ENCODE assay signal across 9 cellular contexts in genomic region chr11:2398664-2399355, GRCh38. TPM values are rescaled to one million over a fixed set of nuclear protein-coding genes. Genes with fewer than 3 reads are reported as not detected.
DNase-seq lines count a peak whose midpoint lies in the region; ATAC-seq and TF ChIP-seq lines count a peak whose summit lies in the region.
"Had no signal": no experiment of that assay in that cellular context is flagged by ENCODE, and none has a peak within 500 bp of the region (broad histone marks: within the 10 kb centered on the region; RNA-seq: fewer than 3 reads in every experiment).

No MANE protein-coding gene starts in this region.

- in situ Hi-C loops in transverse colon (cut with MboI; ENCODE audit: low pct_ligation_motif_present in 1 of 4, low pct_unique_long_range_greater_than_20kb in 1 of 4, low sequenced_read_pairs in 3 of 4): no loop called here

- ATAC-seq in HG03565 (IDR thresholded peaks at IDR 0.05; ENCODE audit: unreplicated experiment): no peak

- 60% methylated on average over 7 of the region's 7 CpGs for WGBS in liver
- 64% methylated on average over 7 of the region's 7 CpGs; no CpG with 5 or more reads in 1 of the 2 donors for WGBS in transverse colon (ENCODE audit: low coverage in 1 of 2), 2 donors

- no peak for TF ChIP-seq RAD21 in liver (IDR thresholded peaks at IDR 0.05)

- H3K4me3 Mint-ChIP-seq in activated naive CD4-positive, alpha-beta T cell treated with anti-CD3 and anti-CD28 coated beads for 36 hours: peak overlapping the region; percentile 84
- peak overlapping the region; percentile 95 for H3K4me3 Mint-ChIP-seq in activated T-helper 2 cell treated with anti-CD3 and anti-CD28 coated beads, Interferon-gamma antibody, Interleukin-2, Interleukin-4, amounts not matched to agents 10 μg/mL and 5 μg/mL and 100 μg/mL, durations not matched to agents 14 hours and 24 hours and 36 hours (ENCODE audit: low read depth)

- H3K36me3 Mint-ChIP-seq in activated naive CD4-positive, alpha-beta T cell treated with anti-CD3 and anti-CD28 coated beads for 36 hours (ENCODE audit: low read depth): peaks cover 4% of the 10 kb centered on the region
- peaks cover 25% of the 10 kb centered on the region for H3K36me3 Mint-ChIP-seq in activated T-helper 2 cell treated with anti-CD3 and anti-CD28 coated beads, Interferon-gamma antibody, Interleukin-2, Interleukin-4, amounts not matched to agents 10 μg/mL and 5 μg/mL and 100 μg/mL, durations not matched to agents 14 hours and 24 hours and 36 hours (ENCODE audit: low read depth)

- H3K4me3 ChIP-seq in liver (ENCODE audit: low read depth in 1 of 3, low read length in 3 of 3): peak overlapping the region in 2 of 3 donors; percentile 37 to 72
- H3K4me3 ChIP-seq in transverse colon: no peak overlapping the region

- no peak for TF ChIP-seq EP300 in transverse colon (IDR thresholded peaks at IDR 0.05; ENCODE audit: low read depth)

- CTCF ChIA-PET in activated naive CD4-positive, alpha-beta T cell treated with anti-CD3 and anti-CD28 coated beads for 36 hours (lab: Charles Lee): interaction anchor here (2.8 to 6.1 kb wide), 2 partner anchors 94 to 97 kb away, joined by 6 to 38 read pairs; partner anchors contain the start of genes C11orf21 and TSPAN32

- no peak for DNase-seq in activated naive CD4-positive, alpha-beta T cell treated with anti-CD3 and anti-CD28 coated beads for 36 hours
- DNase-seq in activated naive CD4-positive, alpha-beta T cell treated with Interleukin-2 at 50 U/mL for 16 hours: no peak
- no peak for DNase-seq in activated T-helper 2 cell treated with anti-CD3 and anti-CD28 coated beads, Interferon-gamma antibody, Interleukin-2, Interleukin-4, amounts not matched to agents 10 μg/mL and 5 μg/mL and 100 μg/mL, durations not matched to agents 14 hours and 24 hours and 36 hours (ENCODE audit: low spot score)
- no peak for DNase-seq in transverse colon
- DNase-seq in 8988T: no peak
- no peak for DNase-seq in NCI-H1694 (lab: John Stamatoyannopoulos, UW)

- TF ChIP-seq CTCF in liver (IDR thresholded peaks at IDR 0.05; ENCODE audit: low read depth, low read length, missing input control): no peak
- TF ChIP-seq CTCF in transverse colon (IDR thresholded peaks at IDR 0.05): no peak

- H3K27me3 Mint-ChIP-seq in activated naive CD4-positive, alpha-beta T cell treated with anti-CD3 and anti-CD28 coated beads for 36 hours (ENCODE audit: low read depth): no peaks in the 10 kb centered on the region
- no peaks in the 10 kb centered on the region for H3K27me3 Mint-ChIP-seq in activated T-helper 2 cell treated with anti-CD3 and anti-CD28 coated beads, Interferon-gamma antibody, Interleukin-2, Interleukin-4, amounts not matched to agents 10 μg/mL and 5 μg/mL and 100 μg/mL, durations not matched to agents 14 hours and 24 hours and 36 hours (ENCODE audit: low read depth)

- H3K4me1 ChIP-seq in liver (ENCODE audit: control insufficient read depth in 4 of 4, insufficient read depth in 4 of 4, low read length in 3 of 4): peaks cover 5 to 64% (median 45%) of the 10 kb centered on the region in 4 donors
- peaks cover 15 to 26% (median 23%) of the 10 kb centered on the region in 4 donors for H3K4me1 ChIP-seq in transverse colon

- H3K9me3 ChIP-seq in liver (ENCODE audit: control insufficient read depth in 4 of 4, low read length in 3 of 4) (no peaks in the 10 kb centered on the region), transverse colon (no peaks in the 10 kb centered on the region)

- no peaks in the 10 kb centered on the region for H3K27me3 ChIP-seq in liver (ENCODE audit: control insufficient read depth in 4 of 4, insufficient read depth in 4 of 4, low read length in 3 of 4)
- no peaks in the 10 kb centered on the region for H3K27me3 ChIP-seq in transverse colon

- peaks cover 16% of the 10 kb centered on the region for H3K4me1 Mint-ChIP-seq in activated naive CD4-positive, alpha-beta T cell treated with anti-CD3 and anti-CD28 coated beads for 36 hours (ENCODE audit: low read depth)
- H3K4me1 Mint-ChIP-seq in activated T-helper 2 cell treated with anti-CD3 and anti-CD28 coated beads, Interferon-gamma antibody, Interleukin-2, Interleukin-4, amounts not matched to agents 10 μg/mL and 5 μg/mL and 100 μg/mL, durations not matched to agents 14 hours and 24 hours and 36 hours (ENCODE audit: low read depth): peaks cover 8% of the 10 kb centered on the region

- H3K27ac ChIP-seq in liver (ENCODE audit: low read depth in 1 of 2, low read length in 2 of 2) (peak overlapping the region; percentile 69 to 93), transverse colon (peak overlapping the region; percentile 95 to 99 (median 98))

- H3K27ac Mint-ChIP-seq in activated naive CD4-positive, alpha-beta T cell treated with anti-CD3 and anti-CD28 coated beads for 36 hours: peak overlapping the region; percentile 87
- H3K27ac Mint-ChIP-seq in activated T-helper 2 cell treated with anti-CD3 and anti-CD28 coated beads, Interferon-gamma antibody, Interleukin-2, Interleukin-4, amounts not matched to agents 10 μg/mL and 5 μg/mL and 100 μg/mL, durations not matched to agents 14 hours and 24 hours and 36 hours: peak overlapping the region; percentile 83

- H3K36me3 ChIP-seq in liver (ENCODE audit: control insufficient read depth in 4 of 4, insufficient read depth in 3 of 4, low read depth in 1 of 4, low read length in 3 of 4) (peaks cover 15 to 51% (median 21%) of the 10 kb centered on the region in 4 donors), transverse colon (peaks cover 0 to 9% (median 4%) of the 10 kb centered on the region in 4 donors)

- TF ChIP-seq POLR2A in transverse colon (IDR thresholded peaks at IDR 0.05): no peak

- intact Hi-C loops in activated naive CD4-positive, alpha-beta T cell treated with anti-CD3 and anti-CD28 coated beads for 36 hours (cut with micrococcal nuclease): no loop called here
- intact Hi-C loops in activated T-helper 2 cell treated with anti-CD3 and anti-CD28 coated beads, Interferon-gamma antibody, Interleukin-2, Interleukin-4, amounts not matched to agents 10 μg/mL and 5 μg/mL and 100 μg/mL, durations not matched to agents 14 hours and 24 hours and 36 hours (cut with micrococcal nuclease): no loop called here
- intact Hi-C loops in transverse colon (cut with DNase I; ENCODE audit: low total_unique reads): no loop called here

- peak overlapping the region; percentile 21 to 84 for H3K9ac ChIP-seq in liver (ENCODE audit: low read depth in 1 of 2, low read length in 2 of 2)

- no peaks in the 10 kb centered on the region for H3K9me3 Mint-ChIP-seq in activated naive CD4-positive, alpha-beta T cell treated with anti-CD3 and anti-CD28 coated beads for 36 hours
- no peaks in the 10 kb centered on the region for H3K9me3 Mint-ChIP-seq in activated T-helper 2 cell treated with anti-CD3 and anti-CD28 coated beads, Interferon-gamma antibody, Interleukin-2, Interleukin-4, amounts not matched to agents 10 μg/mL and 5 μg/mL and 100 μg/mL, durations not matched to agents 14 hours and 24 hours and 36 hours

TF ChIP-seq in liver, 16 proteins besides CTCF, POLR2A, EP300 and RAD21:
- no peak for TF ChIP-seq ATF3 (IDR thresholded peaks at IDR 0.05)
- TF ChIP-seq HNF4G (IDR thresholded peaks at IDR 0.05): no peak
- TF ChIP-seq EGR1 (IDR thresholded peaks at IDR 0.05; ENCODE audit: low read depth in 2 of 2): no peak
- TF ChIP-seq RXRA (IDR thresholded peaks at IDR 0.05): no peak
- TF ChIP-seq GABPA (IDR thresholded peaks at IDR 0.05 in 1 of 2, conservative IDR thresholded peaks at IDR 0.05 in 1 of 2): no peak
- TF ChIP-seq YY1 (IDR thresholded peaks at IDR 0.05): no peak
- TF ChIP-seq MAX (IDR thresholded peaks at IDR 0.05): no peak
- TF ChIP-seq FOXA1 (IDR thresholded peaks at IDR 0.05): no peak
- no peak for TF ChIP-seq TAF1 (conservative IDR thresholded peaks at IDR 0.05)
- TF ChIP-seq JUND (IDR thresholded peaks at IDR 0.05): no peak
- no peak for TF ChIP-seq SP1 (IDR thresholded peaks at IDR 0.05)
- TF ChIP-seq HNF4A (conservative IDR thresholded peaks at IDR 0.05): no peak
- TF ChIP-seq FOXA2 (IDR thresholded peaks at IDR 0.05): no peak
TF ChIP-seq in liver: peak in this region for 0.

RNA-seq across cellular contexts. Expression of gene TSSC4, which starts 1.7 kb away (rescaled TPM):
- 10 to 100 TPM; 41.9 to 42.0 TPM for total RNA-seq in activated naive CD4-positive, alpha-beta T cell treated with anti-CD3 and anti-CD28 coated beads for 36 hours
- 46.6 and 48.9 TPM in 2 replicates for total RNA-seq in activated T-helper 2 cell treated with anti-CD3 and anti-CD28 coated beads, Interferon-gamma antibody, Interleukin-2, Interleukin-4, amounts not matched to agents 10 μg/mL and 5 μg/mL and 100 μg/mL, durations not matched to agents 14 hours and 24 hours and 36 hours
- total RNA-seq in liver (10 to 100 TPM; 16.6 to 18.5 TPM), transverse colon (10 to 100 TPM; 13.3 to 38.9 (median 36.0) TPM)
- 10 to 100 TPM; 15.8 to 19.1 TPM for polyA plus RNA-seq in liver

RNA-seq across cellular contexts. Expression of gene CD81, which starts 21.7 kb away (rescaled TPM):
- 100 to 1,000 TPM; 127 to 128 TPM for total RNA-seq in activated naive CD4-positive, alpha-beta T cell treated with anti-CD3 and anti-CD28 coated beads for 36 hours
- 211 and 219 TPM in 2 replicates for total RNA-seq in activated T-helper 2 cell treated with anti-CD3 and anti-CD28 coated beads, Interferon-gamma antibody, Interleukin-2, Interleukin-4, amounts not matched to agents 10 μg/mL and 5 μg/mL and 100 μg/mL, durations not matched to agents 14 hours and 24 hours and 36 hours
- 100 to 1,000 TPM in 1 of 2 donors, 10 to 100 TPM in 1; 76.9 to 190 TPM for total RNA-seq in liver
- 100 to 1,000 TPM; 139 to 712 TPM for polyA plus RNA-seq in liver
- total RNA-seq in transverse colon: 100 to 1,000 TPM; 156 to 406 (median 255) TPM

RNA-seq across cellular contexts. Expression of gene TRPM5, which starts 45.5 kb away (rescaled TPM):
- not detected for total RNA-seq in activated naive CD4-positive, alpha-beta T cell treated with anti-CD3 and anti-CD28 coated beads for 36 hours
- not detected in 2 replicates for total RNA-seq in activated T-helper 2 cell treated with anti-CD3 and anti-CD28 coated beads, Interferon-gamma antibody, Interleukin-2, Interleukin-4, amounts not matched to agents 10 μg/mL and 5 μg/mL and 100 μg/mL, durations not matched to agents 14 hours and 24 hours and 36 hours
- total RNA-seq in liver (under 1 TPM in 1 of 2 donors, not detected in 1; 0.05 TPM), transverse colon (1 to 10 TPM; 1.4 to 7.5 (median 4.3) TPM)
- not detected for polyA plus RNA-seq in liver
- total RNA-seq: G401 had no signal

RNA-seq across cellular contexts. Expression of gene KCNQ1, which starts 46.0 kb away (rescaled TPM):
- total RNA-seq in activated naive CD4-positive, alpha-beta T cell treated with anti-CD3 and anti-CD28 coated beads for 36 hours: 10 to 100 TPM; 10.6 to 10.8 TPM
- total RNA-seq in activated T-helper 2 cell treated with anti-CD3 and anti-CD28 coated beads, Interferon-gamma antibody, Interleukin-2, Interleukin-4, amounts not matched to agents 10 μg/mL and 5 μg/mL and 100 μg/mL, durations not matched to agents 14 hours and 24 hours and 36 hours: 3.4 and 4.0 TPM in 2 replicates
- total RNA-seq in liver (1 to 10 TPM; 1.3 to 2.2 TPM), transverse colon (10 to 100 TPM in 3 of 4 donors, 1 to 10 TPM in 1; 5.6 to 46.8 (median 24.6) TPM)
- polyA plus RNA-seq in liver: 1 to 10 TPM in 1 of 2 donors, under 1 TPM in 1; 0.31 to 1.7 TPM

Comparison
In these comparisons a context has a peak if more than half of its experiments do, and no peak if none do; other contexts are left out.
1. H3K4me3 ChIP-seq: peak in liver (2 of 3); none in transverse colon (0 of 4).